ENCODE assay signal across 2 cellular contexts in the genomic region with DNA sequence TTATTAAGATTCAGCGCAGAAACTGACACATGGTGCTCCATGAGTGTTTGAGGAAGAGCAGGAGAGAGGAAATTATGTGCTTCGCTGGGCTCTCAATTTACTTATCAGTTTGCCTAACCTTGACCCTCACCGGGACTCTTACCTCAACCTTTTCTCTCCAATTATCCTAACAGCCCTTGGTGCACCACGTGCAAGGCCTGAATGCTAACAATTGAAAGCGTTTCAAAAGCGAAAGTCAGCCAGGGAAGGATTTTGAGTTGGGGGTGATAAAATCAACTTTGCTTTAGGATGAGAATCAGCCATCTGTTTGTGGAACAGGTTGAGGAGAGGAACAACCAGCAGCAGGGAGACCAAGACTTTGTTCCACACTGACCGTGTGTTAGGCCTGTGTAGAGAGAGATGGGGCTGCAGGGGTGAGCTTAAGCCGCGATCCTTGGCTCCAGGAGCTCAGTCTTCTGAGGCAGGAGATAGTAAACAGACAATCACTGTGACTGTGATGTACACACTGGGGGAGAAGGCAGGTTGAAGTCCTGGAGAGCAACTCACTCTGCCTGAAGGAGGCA.
TF ChIP-seq lines count a peak whose summit lies in the region.

No MANE protein-coding gene starts in this region.

TF ChIP-seq in SK-N-SH, 30 proteins besides CTCF, POLR2A, EP300 and RAD21 (continued from another document):
- TF ChIP-seq, protein P1, sequence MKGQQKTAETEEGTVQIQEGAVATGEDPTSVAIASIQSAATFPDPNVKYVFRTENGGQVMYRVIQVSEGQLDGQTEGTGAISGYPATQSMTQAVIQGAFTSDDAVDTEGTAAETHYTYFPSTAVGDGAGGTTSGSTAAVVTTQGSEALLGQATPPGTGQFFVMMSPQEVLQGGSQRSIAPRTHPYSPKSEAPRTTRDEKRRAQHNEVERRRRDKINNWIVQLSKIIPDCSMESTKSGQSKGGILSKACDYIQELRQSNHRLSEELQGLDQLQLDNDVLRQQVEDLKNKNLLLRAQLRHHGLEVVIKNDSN (IDR thresholded peaks at IDR 0.05; ENCODE audit: borderline replicate concordance, low read depth), result no peak
- TF ChIP-seq, protein P2, sequence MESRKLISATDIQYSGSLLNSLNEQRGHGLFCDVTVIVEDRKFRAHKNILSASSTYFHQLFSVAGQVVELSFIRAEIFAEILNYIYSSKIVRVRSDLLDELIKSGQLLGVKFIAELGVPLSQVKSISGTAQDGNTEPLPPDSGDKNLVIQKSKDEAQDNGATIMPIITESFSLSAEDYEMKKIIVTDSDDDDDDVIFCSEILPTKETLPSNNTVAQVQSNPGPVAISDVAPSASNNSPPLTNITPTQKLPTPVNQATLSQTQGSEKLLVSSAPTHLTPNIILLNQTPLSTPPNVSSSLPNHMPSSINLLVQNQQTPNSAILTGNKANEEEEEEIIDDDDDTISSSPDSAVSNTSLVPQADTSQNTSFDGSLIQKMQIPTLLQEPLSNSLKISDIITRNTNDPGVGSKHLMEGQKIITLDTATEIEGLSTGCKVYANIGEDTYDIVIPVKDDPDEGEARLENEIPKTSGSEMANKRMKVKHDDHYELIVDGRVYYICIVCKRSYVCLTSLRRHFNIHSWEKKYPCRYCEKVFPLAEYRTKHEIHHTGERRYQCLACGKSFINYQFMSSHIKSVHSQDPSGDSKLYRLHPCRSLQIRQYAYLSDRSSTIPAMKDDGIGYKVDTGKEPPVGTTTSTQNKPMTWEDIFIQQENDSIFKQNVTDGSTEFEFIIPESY (IDR thresholded peaks at IDR 0.05; ENCODE audit: borderline replicate concordance, low read depth), result no peak
- TF ChIP-seq, protein P3, sequence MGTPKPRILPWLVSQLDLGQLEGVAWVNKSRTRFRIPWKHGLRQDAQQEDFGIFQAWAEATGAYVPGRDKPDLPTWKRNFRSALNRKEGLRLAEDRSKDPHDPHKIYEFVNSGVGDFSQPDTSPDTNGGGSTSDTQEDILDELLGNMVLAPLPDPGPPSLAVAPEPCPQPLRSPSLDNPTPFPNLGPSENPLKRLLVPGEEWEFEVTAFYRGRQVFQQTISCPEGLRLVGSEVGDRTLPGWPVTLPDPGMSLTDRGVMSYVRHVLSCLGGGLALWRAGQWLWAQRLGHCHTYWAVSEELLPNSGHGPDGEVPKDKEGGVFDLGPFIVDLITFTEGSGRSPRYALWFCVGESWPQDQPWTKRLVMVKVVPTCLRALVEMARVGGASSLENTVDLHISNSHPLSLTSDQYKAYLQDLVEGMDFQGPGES (IDR thresholded peaks at IDR 0.05; ENCODE audit: low read depth, low read length), result no peak
- no peak for TF ChIP-seq SIN3A (IDR thresholded peaks at IDR 0.05; ENCODE audit: borderline replicate concordance, low read depth, low read length)
- TF ChIP-seq NRF1 (IDR thresholded peaks at IDR 0.05; ENCODE audit: low read depth, low read length), result no peak
- TF ChIP-seq MXI1 (IDR thresholded peaks at IDR 0.05; ENCODE audit: low read depth, low read length), result no peak
- no peak for TF ChIP-seq SMC3 (IDR thresholded peaks at IDR 0.05; ENCODE audit: low read depth, low read length)
- TF ChIP-seq FOSL2 (IDR thresholded peaks at IDR 0.05; ENCODE audit: borderline replicate concordance, low read depth), result no peak
- TF ChIP-seq NFIC (IDR thresholded peaks at IDR 0.05; ENCODE audit: borderline replicate concordance), result no peak
- TF ChIP-seq, protein P4, sequence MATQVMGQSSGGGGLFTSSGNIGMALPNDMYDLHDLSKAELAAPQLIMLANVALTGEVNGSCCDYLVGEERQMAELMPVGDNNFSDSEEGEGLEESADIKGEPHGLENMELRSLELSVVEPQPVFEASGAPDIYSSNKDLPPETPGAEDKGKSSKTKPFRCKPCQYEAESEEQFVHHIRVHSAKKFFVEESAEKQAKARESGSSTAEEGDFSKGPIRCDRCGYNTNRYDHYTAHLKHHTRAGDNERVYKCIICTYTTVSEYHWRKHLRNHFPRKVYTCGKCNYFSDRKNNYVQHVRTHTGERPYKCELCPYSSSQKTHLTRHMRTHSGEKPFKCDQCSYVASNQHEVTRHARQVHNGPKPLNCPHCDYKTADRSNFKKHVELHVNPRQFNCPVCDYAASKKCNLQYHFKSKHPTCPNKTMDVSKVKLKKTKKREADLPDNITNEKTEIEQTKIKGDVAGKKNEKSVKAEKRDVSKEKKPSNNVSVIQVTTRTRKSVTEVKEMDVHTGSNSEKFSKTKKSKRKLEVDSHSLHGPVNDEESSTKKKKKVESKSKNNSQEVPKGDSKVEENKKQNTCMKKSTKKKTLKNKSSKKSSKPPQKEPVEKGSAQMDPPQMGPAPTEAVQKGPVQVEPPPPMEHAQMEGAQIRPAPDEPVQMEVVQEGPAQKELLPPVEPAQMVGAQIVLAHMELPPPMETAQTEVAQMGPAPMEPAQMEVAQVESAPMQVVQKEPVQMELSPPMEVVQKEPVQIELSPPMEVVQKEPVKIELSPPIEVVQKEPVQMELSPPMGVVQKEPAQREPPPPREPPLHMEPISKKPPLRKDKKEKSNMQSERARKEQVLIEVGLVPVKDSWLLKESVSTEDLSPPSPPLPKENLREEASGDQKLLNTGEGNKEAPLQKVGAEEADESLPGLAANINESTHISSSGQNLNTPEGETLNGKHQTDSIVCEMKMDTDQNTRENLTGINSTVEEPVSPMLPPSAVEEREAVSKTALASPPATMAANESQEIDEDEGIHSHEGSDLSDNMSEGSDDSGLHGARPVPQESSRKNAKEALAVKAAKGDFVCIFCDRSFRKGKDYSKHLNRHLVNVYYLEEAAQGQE (IDR thresholded peaks at IDR 0.05; ENCODE audit: low read depth, low read length), result no peak
- TF ChIP-seq MEF2A (IDR thresholded peaks at IDR 0.05; ENCODE audit: borderline replicate concordance, low read depth), result no peak
- TF ChIP-seq, protein P5, sequence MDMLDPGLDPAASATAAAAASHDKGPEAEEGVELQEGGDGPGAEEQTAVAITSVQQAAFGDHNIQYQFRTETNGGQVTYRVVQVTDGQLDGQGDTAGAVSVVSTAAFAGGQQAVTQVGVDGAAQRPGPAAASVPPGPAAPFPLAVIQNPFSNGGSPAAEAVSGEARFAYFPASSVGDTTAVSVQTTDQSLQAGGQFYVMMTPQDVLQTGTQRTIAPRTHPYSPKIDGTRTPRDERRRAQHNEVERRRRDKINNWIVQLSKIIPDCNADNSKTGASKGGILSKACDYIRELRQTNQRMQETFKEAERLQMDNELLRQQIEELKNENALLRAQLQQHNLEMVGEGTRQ (IDR thresholded peaks at IDR 0.05; ENCODE audit: borderline replicate concordance, low read depth, low read length), result no peak
- no peak for TF ChIP-seq JUND (IDR thresholded peaks at IDR 0.05)
- no peak for TF ChIP-seq TEAD4 (IDR thresholded peaks at IDR 0.05; ENCODE audit: borderline replicate concordance, insufficient read depth)
- TF ChIP-seq EZH2phosphoT487 (IDR thresholded peaks at IDR 0.05; ENCODE audit: borderline replicate concordance, low read depth), result no peak
- TF ChIP-seq FOXM1 (IDR thresholded peaks at IDR 0.05; ENCODE audit: low read depth), result no peak
- TF ChIP-seq GATA2 (CRISPR knock-in tag; IDR thresholded peaks at IDR 0.05), result no peak
- no peak for TF ChIP-seq RXRA (IDR thresholded peaks at IDR 0.05; ENCODE audit: borderline replicate concordance, low read depth)
- no peak for TF ChIP-seq FOXJ3 (CRISPR knock-in tag; IDR thresholded peaks at IDR 0.05)

TF ChIP-seq in SK-N-SH treated with all-trans-retinoic acid at 6 μM for 48 hours, 23 proteins besides CTCF, POLR2A, EP300 and RAD21 (continued from another document):
- TF ChIP-seq, protein P6, sequence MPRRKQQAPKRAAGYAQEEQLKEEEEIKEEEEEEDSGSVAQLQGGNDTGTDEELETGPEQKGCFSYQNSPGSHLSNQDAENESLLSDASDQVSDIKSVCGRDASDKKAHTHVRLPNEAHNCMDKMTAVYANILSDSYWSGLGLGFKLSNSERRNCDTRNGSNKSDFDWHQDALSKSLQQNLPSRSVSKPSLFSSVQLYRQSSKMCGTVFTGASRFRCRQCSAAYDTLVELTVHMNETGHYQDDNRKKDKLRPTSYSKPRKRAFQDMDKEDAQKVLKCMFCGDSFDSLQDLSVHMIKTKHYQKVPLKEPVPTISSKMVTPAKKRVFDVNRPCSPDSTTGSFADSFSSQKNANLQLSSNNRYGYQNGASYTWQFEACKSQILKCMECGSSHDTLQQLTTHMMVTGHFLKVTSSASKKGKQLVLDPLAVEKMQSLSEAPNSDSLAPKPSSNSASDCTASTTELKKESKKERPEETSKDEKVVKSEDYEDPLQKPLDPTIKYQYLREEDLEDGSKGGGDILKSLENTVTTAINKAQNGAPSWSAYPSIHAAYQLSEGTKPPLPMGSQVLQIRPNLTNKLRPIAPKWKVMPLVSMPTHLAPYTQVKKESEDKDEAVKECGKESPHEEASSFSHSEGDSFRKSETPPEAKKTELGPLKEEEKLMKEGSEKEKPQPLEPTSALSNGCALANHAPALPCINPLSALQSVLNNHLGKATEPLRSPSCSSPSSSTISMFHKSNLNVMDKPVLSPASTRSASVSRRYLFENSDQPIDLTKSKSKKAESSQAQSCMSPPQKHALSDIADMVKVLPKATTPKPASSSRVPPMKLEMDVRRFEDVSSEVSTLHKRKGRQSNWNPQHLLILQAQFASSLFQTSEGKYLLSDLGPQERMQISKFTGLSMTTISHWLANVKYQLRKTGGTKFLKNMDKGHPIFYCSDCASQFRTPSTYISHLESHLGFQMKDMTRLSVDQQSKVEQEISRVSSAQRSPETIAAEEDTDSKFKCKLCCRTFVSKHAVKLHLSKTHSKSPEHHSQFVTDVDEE (CRISPR knock-in tag; IDR thresholded peaks at IDR 0.05), result no peak
- no peak for TF ChIP-seq BACH2 (CRISPR knock-in tag; IDR thresholded peaks at IDR 0.05; ENCODE audit: borderline replicate concordance)
- TF ChIP-seq ZC3H10 (CRISPR knock-in tag; IDR thresholded peaks at IDR 0.05), result no peak
- no peak for TF ChIP-seq ZFP3 (CRISPR knock-in tag; IDR thresholded peaks at IDR 0.05)
- TF ChIP-seq ZFP30 (CRISPR knock-in tag; IDR thresholded peaks at IDR 0.05), result no peak
- TF ChIP-seq TOX (CRISPR knock-in tag; IDR thresholded peaks at IDR 0.05; ENCODE audit: borderline replicate concordance), result no peak
